ENCODE assay signal across 1 cellular context in genomic region chr17:28381141-28381825, GRCh38.
TF ChIP-seq lines count a peak whose summit lies in the region.

No MANE protein-coding gene starts in this region.

TF ChIP-seq in HepG2, 621 proteins besides CTCF, POLR2A, EP300 and RAD21:
- TF ChIP-seq ZBTB33 (CRISPR knock-in tag; IDR thresholded peaks at IDR 0.05) = peak; percentile 10; the same call in 1 of the 2 replicates
- TF ChIP-seq ZNF562 (CRISPR knock-in tag; IDR thresholded peaks at IDR 0.05; ENCODE audit: borderline replicate concordance) = no peak
